ENCODE assay signal across 8 cellular contexts in genomic region chr16:89564476-89565255, GRCh38. TPM values are rescaled to one million over a fixed set of nuclear protein-coding genes. Genes with fewer than 3 reads are reported as not detected.
A peak's percentile ranks its signal among the peaks of the same experiment; 100 is the strongest.
DNase-seq lines count a peak whose midpoint lies in the region; ATAC-seq and TF ChIP-seq lines count a peak whose summit lies in the region.

No MANE protein-coding gene starts in this region.

- H4K20me1 ChIP-seq in DND-41 (ENCODE audit: insufficient read depth, low read length): peaks cover 69% of the 10 kb centered on the region
- H4K20me1 ChIP-seq in smooth muscle cell (ENCODE audit: low read depth): peaks cover 65% of the 10 kb centered on the region

- WGBS in right lobe of liver (ENCODE audit: insufficient coverage, low coverage, low lambda C conversion rate, missing lambda C conversion rate): 67% methylated on average over 7 of the region's 22 CpGs
- WGBS in smooth muscle cell (ENCODE audit: low lambda C conversion rate): 64% methylated on average over 22 of the region's 22 CpGs

- H3K27ac ChIP-seq in DND-41 (ENCODE audit: low read length) (0 out of 2 replicates have a peak overlapping the region, but pooled peaks have one; percentile 24), right lobe of liver (no peak overlapping the region), smooth muscle cell (ENCODE audit: low read depth) (no peak overlapping the region), foreskin keratinocyte (no peak overlapping the region)

- intact Hi-C loops in right lobe of liver (cut with DNase I): no loop called here

- H3K9ac ChIP-seq in DND-41 (ENCODE audit: low read depth, low read length) (no peak overlapping the region), smooth muscle cell (ENCODE audit: low read depth) (no peak overlapping the region)

- H3K27me3 ChIP-seq in DND-41 (ENCODE audit: insufficient read depth, low read length, poor library complexity) (no peaks in the 10 kb centered on the region), right lobe of liver (no peaks in the 10 kb centered on the region), smooth muscle cell (ENCODE audit: low read depth) (no peaks in the 10 kb centered on the region), foreskin keratinocyte (no peaks in the 10 kb centered on the region)

- H3K4me1 ChIP-seq in DND-41 (ENCODE audit: insufficient read depth, low read length): peaks cover 30% of the 10 kb centered on the region
- H3K4me1 ChIP-seq in right lobe of liver: peaks cover 0 to 31% (median 18%) of the 10 kb centered on the region in 4 donors
- peaks cover 25% of the 10 kb centered on the region for H3K4me1 ChIP-seq in smooth muscle cell (ENCODE audit: low read depth)
- no peaks in the 10 kb centered on the region for H3K4me1 ChIP-seq in foreskin keratinocyte

- H3K36me3 ChIP-seq in DND-41 (ENCODE audit: insufficient read depth, low read length) (peaks cover 50% of the 10 kb centered on the region), right lobe of liver (peaks cover 16 to 34% (median 27%) of the 10 kb centered on the region in 4 donors), smooth muscle cell (ENCODE audit: low read depth) (peaks cover 7% of the 10 kb centered on the region)

- peak; percentile 27 for DNase-seq in DND-41
- peak; percentile 36 to 48 for DNase-seq in Kasumi-1 (lab: John Stamatoyannopoulos, UW)
- peak; percentile 67 to 71 for DNase-seq in activated T-cell treated with anti-CD3 and anti-CD28 coated beads, Interleukin-2, amount 50 U/mL, for 48 hours
- DNase-seq in right lobe of liver: no peak
- no peak for DNase-seq in activated effector memory CD4-positive, alpha-beta T cell treated with anti-CD3 and anti-CD28 coated beads, Interleukin-2, amount 50 U/mL, for 16 hours
- no peak for DNase-seq in smooth muscle cell (lab: John Stamatoyannopoulos, UW; ENCODE audit: unreplicated experiment)
- no peak for DNase-seq in occipital lobe (lab: John Stamatoyannopoulos, UW)
- DNase-seq in foreskin keratinocyte: no peak

- no peak overlapping the region; the same call in 1 of the 2 replicates for H3K4me2 ChIP-seq in DND-41 (ENCODE audit: insufficient read depth, low read length)
- H3K4me2 ChIP-seq in smooth muscle cell: no peak overlapping the region

- H3K79me2 ChIP-seq in DND-41 (ENCODE audit: insufficient read depth, low read length): peaks cover 42% of the 10 kb centered on the region
- peaks cover 27% of the 10 kb centered on the region for H3K79me2 ChIP-seq in smooth muscle cell (ENCODE audit: low read depth)

- no peaks in the 10 kb centered on the region for H3K9me3 ChIP-seq in DND-41 (ENCODE audit: insufficient read depth, low read length, severe bottlenecking)
- H3K9me3 ChIP-seq in right lobe of liver: no peaks in the 10 kb centered on the region
- no peaks in the 10 kb centered on the region for H3K9me3 ChIP-seq in smooth muscle cell (replicated peaks; ENCODE audit: low read depth)

- H3F3A ChIP-seq in smooth muscle cell (ENCODE audit: low read depth): peaks cover 27% of the 10 kb centered on the region

- no peak overlapping the region for H2AFZ ChIP-seq in DND-41 (ENCODE audit: low read depth, low read length)
- H2AFZ ChIP-seq in smooth muscle cell (ENCODE audit: low read depth): no peak overlapping the region

- ATAC-seq in DND-41 (ENCODE audit: insufficient read depth, low read depth) (0 out of 3 replicates have a peak, but pooled peaks have one; percentile 1), right lobe of liver (no peak), foreskin keratinocyte (no peak)

- TF ChIP-seq CTCF in DND-41 (IDR thresholded peaks at IDR 0.05; ENCODE audit: borderline replicate concordance, extremely low read depth, low read length, poor library complexity, severe bottlenecking): no peak
- no peak for TF ChIP-seq CTCF in right lobe of liver (IDR thresholded peaks at IDR 0.05)
- TF ChIP-seq CTCF in smooth muscle cell (IDR thresholded peaks at IDR 0.05; ENCODE audit: borderline replicate concordance, insufficient read depth, poor library complexity, severe bottlenecking): no peak
- TF ChIP-seq CTCF in foreskin keratinocyte (conservative IDR thresholded peaks at IDR 0.05): no peak

- TF ChIP-seq POLR2A in right lobe of liver (IDR thresholded peaks at IDR 0.05): peak; percentile 8

- H3K4me3 ChIP-seq in DND-41 (ENCODE audit: low read depth in 1 of 2, low read length in 2 of 2) (no peak overlapping the region), right lobe of liver (no peak overlapping the region), smooth muscle cell (no peak overlapping the region)

RNA-seq across cellular contexts. Expression of gene RPL13, which starts 4.2 kb away (rescaled TPM):
- total RNA-seq in right lobe of liver (1,000 to 10,000 TPM in 2 of 6 experiments, 100 to 1,000 TPM in 4; 684 to 2,810 (median 731) TPM), smooth muscle cell (3,317 and 3,917 TPM in 2 replicates), occipital lobe (2,357 TPM), foreskin keratinocyte (2,272 and 2,558 TPM in 2 replicates)
- polyA plus RNA-seq in smooth muscle cell (1,063 and 1,144 TPM in 2 replicates), foreskin keratinocyte (4,454 and 4,471 TPM in 2 replicates)

RNA-seq across cellular contexts. Expression of gene CPNE7, which starts 10.9 kb away (rescaled TPM):
- total RNA-seq in right lobe of liver (1 to 10 TPM in 2 of 6 experiments, under 1 TPM in 4; 0.33 to 3.7 (median 0.77) TPM), smooth muscle cell (0.58 TPM in 1 of 2 replicates, not detected in the other), occipital lobe (14.8 TPM), foreskin keratinocyte (5.5 and 8.4 TPM in 2 replicates)
- polyA plus RNA-seq in smooth muscle cell (0.14 and 0.43 TPM in 2 replicates), foreskin keratinocyte (6.6 and 8.9 TPM in 2 replicates)

RNA-seq across cellular contexts. Expression of gene DPEP1, which starts 48.8 kb away (rescaled TPM):
- total RNA-seq in right lobe of liver (under 1 TPM in 1 of 6 experiments, not detected in 5; 0.93 TPM), smooth muscle cell (not detected in 2 replicates), occipital lobe (3.9 TPM), foreskin keratinocyte (not detected in 2 replicates)
- polyA plus RNA-seq in smooth muscle cell (0.30 TPM in 1 of 2 replicates, not detected in the other), foreskin keratinocyte (not detected in 2 replicates)

RNA-seq across cellular contexts. Expression of gene SPG7, which starts 56.5 kb away (rescaled TPM):
- total RNA-seq in right lobe of liver (10 to 100 TPM; 44.0 to 70.5 (median 57.0) TPM), smooth muscle cell (49.3 and 94.6 TPM in 2 replicates), occipital lobe (78.1 TPM), foreskin keratinocyte (66.2 and 70.7 TPM in 2 replicates)
- polyA plus RNA-seq in smooth muscle cell (61.4 and 75.4 TPM in 2 replicates), foreskin keratinocyte (52.7 and 53.6 TPM in 2 replicates)

Comparison
In these comparisons a context has a peak if more than half of its experiments do, and no peak if none do; other contexts are left out.
1. DNase-seq: peak in DND-41 (single experiment), Kasumi-1 (2 of 2) and activated T-cell treated with anti-CD3 and anti-CD28 coated beads, Interleukin-2, amount 50 U/mL, for 48 hours (2 of 2); none in right lobe of liver (0 of 3), activated effector memory CD4-positive, alpha-beta T cell treated with anti-CD3 and anti-CD28 coated beads, Interleukin-2, amount 50 U/mL, for 16 hours (single experiment), smooth muscle cell (single experiment), occipital lobe (single experiment) and foreskin keratinocyte (0 of 2).